9 cellular contexts compared by ENCODE assay signal in the genomic region with DNA sequence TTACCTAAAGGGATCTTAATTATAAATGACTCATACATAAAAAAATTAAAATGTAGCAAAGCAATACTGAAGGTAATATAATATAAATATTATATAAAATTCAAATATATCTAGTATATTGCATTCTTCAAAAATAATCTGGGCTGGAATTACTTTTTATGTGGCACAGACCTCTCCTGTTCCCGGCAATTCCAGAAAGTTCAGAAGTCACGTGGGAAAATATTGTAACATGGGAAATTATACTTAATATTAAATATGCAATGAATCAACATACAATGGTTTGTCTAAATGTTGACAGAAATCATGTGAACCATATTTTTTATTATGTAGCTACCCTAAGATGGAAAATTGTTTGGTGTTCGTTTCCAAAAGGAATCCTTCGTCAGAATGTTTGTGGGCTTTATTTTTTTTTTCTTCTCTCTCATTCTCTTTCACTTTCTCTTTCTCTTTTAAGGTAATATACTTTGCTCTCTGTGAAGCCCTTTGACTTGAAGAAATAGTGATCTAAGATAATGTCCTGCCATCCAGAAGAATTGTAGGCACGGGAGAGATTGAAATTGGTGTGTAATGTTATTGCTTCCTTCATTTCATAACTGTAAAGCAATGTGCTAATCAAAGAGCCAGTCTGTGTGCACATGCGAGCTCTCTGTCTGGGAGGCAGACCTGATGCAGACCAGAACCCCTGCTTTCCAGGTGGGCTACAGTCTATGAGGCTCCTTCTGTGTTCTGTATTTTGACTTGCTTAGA.
A peak's percentile ranks its signal among the peaks of the same experiment; 100 is the strongest.
DNase-seq lines count a peak whose midpoint lies in the region; ATAC-seq, FAIRE-seq and TF ChIP-seq lines count a peak whose summit lies in the region.
"Had no signal": no experiment of that assay in that cellular context is flagged by ENCODE, and none has a peak within 500 bp of the region (broad histone marks: within the 10 kb centered on the region; RNA-seq: fewer than 3 reads in every experiment).

No MANE protein-coding gene starts in this region.

- intact Hi-C loops in lower lobe of right lung (cut with DNase I) = no loop called here

- no peak for TF ChIP-seq CTCF in lower lobe of right lung (IDR thresholded peaks at IDR 0.05)

- H3K27me3 ChIP-seq in lower lobe of right lung (ENCODE audit: low read depth) = no peaks in the 10 kb centered on the region

- ATAC-seq in GM21717 (IDR thresholded peaks at IDR 0.05; ENCODE audit: unreplicated experiment) (peak; percentile 66), lower lobe of right lung (no peak), GM21360 (IDR thresholded peaks at IDR 0.05; ENCODE audit: unreplicated experiment) (no peak)
- peak; percentile 65 for ATAC-seq in activated CD8-positive, alpha-beta T cell treated with anti-CD3 and anti-CD28 coated beads, Interleukin-2, amount 10 ng/mL, durations not matched to agents 7 days and 5 days

- H3K27ac Mint-ChIP-seq in activated CD8-positive, alpha-beta T cell treated with anti-CD3 and anti-CD28 coated beads, Interleukin-2, amount 10 ng/mL, durations not matched to agents 7 days and 5 days = peak overlapping the region; percentile 69

- FAIRE-seq in A204.1 (lab: Jason Lieb, UNC) (peak; percentile 16), HTR-8/SVneo (lab: Jason Lieb, UNC) (no peak)

- H3K4me1 Mint-ChIP-seq in activated CD8-positive, alpha-beta T cell treated with anti-CD3 and anti-CD28 coated beads, Interleukin-2, amount 10 ng/mL, durations not matched to agents 7 days and 5 days (ENCODE audit: low read depth) = peaks cover 13% of the 10 kb centered on the region

- H3K4me3 ChIP-seq in lower lobe of right lung = peak overlapping the region; percentile 42

- no peaks in the 10 kb centered on the region for H3K36me3 ChIP-seq in lower lobe of right lung

- no peaks in the 10 kb centered on the region for H3K36me3 Mint-ChIP-seq in activated CD8-positive, alpha-beta T cell treated with anti-CD3 and anti-CD28 coated beads, Interleukin-2, amount 10 ng/mL, durations not matched to agents 7 days and 5 days (ENCODE audit: low read depth)

- H3K4me1 ChIP-seq in lower lobe of right lung = no peaks in the 10 kb centered on the region

- POLR2A ChIA-PET in activated CD8-positive, alpha-beta T cell treated with anti-CD3 and anti-CD28 coated beads, Interleukin-2, amount 10 ng/mL, durations not matched to agents 7 days and 5 days (lab: Charles Lee) = no interaction called here

- CTCF ChIA-PET in activated CD8-positive, alpha-beta T cell treated with anti-CD3 and anti-CD28 coated beads, Interleukin-2, amount 10 ng/mL, durations not matched to agents 7 days and 5 days (lab: Charles Lee) = no interaction called here

- no peak for DNase-seq in activated CD8-positive, alpha-beta T cell treated with anti-CD3 and anti-CD28 coated beads, Interleukin-2, amount 10 ng/mL, durations not matched to agents 7 days and 5 days
- DNase-seq in lower lobe of right lung (no peak), NCI-H510A treated with DMSO at 0.1 percent for 48 hours (lab: John Stamatoyannopoulos, UW) (no peak), HTR-8/SVneo (ENCODE audit: insufficient read length, low spot score) (no peak)
- no peak for DNase-seq in stimulated activated CD4-positive, alpha-beta T cell treated with anti-CD3 and anti-CD28 coated beads, Interleukin-4, amount 100 ng/mL, for 24 hours
- DNase-seq: MV-4-11 had no signal

- no peaks in the 10 kb centered on the region for H3K9me3 ChIP-seq in lower lobe of right lung

- H3K27me3 Mint-ChIP-seq in activated CD8-positive, alpha-beta T cell treated with anti-CD3 and anti-CD28 coated beads, Interleukin-2, amount 10 ng/mL, durations not matched to agents 7 days and 5 days (ENCODE audit: low read depth) = no peaks in the 10 kb centered on the region

- peak overlapping the region; percentile 59 for H3K27ac ChIP-seq in lower lobe of right lung

- H3K4me3 Mint-ChIP-seq in activated CD8-positive, alpha-beta T cell treated with anti-CD3 and anti-CD28 coated beads, Interleukin-2, amount 10 ng/mL, durations not matched to agents 7 days and 5 days = peak overlapping the region; percentile 70

- peaks cover 4% of the 10 kb centered on the region for H3K9me3 Mint-ChIP-seq in activated CD8-positive, alpha-beta T cell treated with anti-CD3 and anti-CD28 coated beads, Interleukin-2, amount 10 ng/mL, durations not matched to agents 7 days and 5 days (ENCODE audit: insufficient read depth)

Comparison
In these comparisons a context has a peak if more than half of its experiments do, and no peak if none do; other contexts are left out.
1. ATAC-seq: peak in GM21717 (single experiment) and activated CD8-positive, alpha-beta T cell treated with anti-CD3 and anti-CD28 coated beads, Interleukin-2, amount 10 ng/mL, durations not matched to agents 7 days and 5 days (single experiment); none in lower lobe of right lung (0 of 2) and GM21360 (single experiment).